In genomic region chr9:126838055-126838811, GRCh38 we compare ENCODE assay signal across 22 cellular contexts. TPM values are rescaled to one million over a fixed set of nuclear protein-coding genes. Genes with fewer than 3 reads are reported as not detected.
DNase-seq lines count a peak whose midpoint lies in the region; ATAC-seq and TF ChIP-seq lines count a peak whose summit lies in the region.
"Had no signal": no experiment of that assay in that cellular context is flagged by ENCODE, and none has a peak within 500 bp of the region (broad histone marks: within the 10 kb centered on the region; RNA-seq: fewer than 3 reads in every experiment).

No MANE protein-coding gene starts in this region.

- no peak overlapping the region for H3K4me3 Mint-ChIP-seq in activated CD8-positive, alpha-beta memory T cell treated with anti-CD3 and anti-CD28 coated beads, Interleukin-2, amount 10 ng/mL, durations not matched to agents 7 days and 5 days
- H3K4me3 Mint-ChIP-seq: activated CD4-positive, alpha-beta T cell treated with anti-CD3 and anti-CD28 coated beads, Interleukin-2, amount 10 ng/mL, durations not matched to agents 7 days and 5 days; neural crest cell had no signal

- intact Hi-C loops in dorsolateral prefrontal cortex (cut with DNase I), result no loop called here

- no peak for TF ChIP-seq CTCF in dorsolateral prefrontal cortex (IDR thresholded peaks at IDR 0.05 in 54 of 56, conservative IDR thresholded peaks at IDR 0.05 in 2 of 56; ENCODE audit: low read depth in 1 of 56, partially characterized antibody in 56 of 56)

- H3K36me3 Mint-ChIP-seq in activated CD8-positive, alpha-beta memory T cell treated with anti-CD3 and anti-CD28 coated beads, Interleukin-2, amount 10 ng/mL, durations not matched to agents 7 days and 5 days, result peaks cover 38% of the 10 kb centered on the region

- H3K4me3 ChIP-seq in dorsolateral prefrontal cortex, result peak overlapping the region in 2 of 59 donors; percentile 9 to 12
- H3K4me3 ChIP-seq: HAP-1 had no signal

- H3K27ac Mint-ChIP-seq in activated CD8-positive, alpha-beta memory T cell treated with anti-CD3 and anti-CD28 coated beads, Interleukin-2, amount 10 ng/mL, durations not matched to agents 7 days and 5 days, result peak overlapping the region; percentile 29

- CTCF ChIA-PET in activated CD8-positive, alpha-beta memory T cell treated with anti-CD3 and anti-CD28 coated beads, Interleukin-2, amount 10 ng/mL, durations not matched to agents 7 days and 5 days (lab: Charles Lee), result interaction anchor here (0.7 to 1.4 kb wide), 2 partner anchors 18 to 56 kb away, joined by 3 to 4 read pairs; no protein-coding TSS in a partner anchor

- DNase-seq in activated CD8-positive, alpha-beta memory T cell treated with anti-CD3 and anti-CD28 coated beads, Interleukin-2, amount 10 ng/mL, durations not matched to agents 7 days and 5 days, result no peak
- DNase-seq in activated CD8-positive, alpha-beta memory T cell treated with anti-CD3 and anti-CD28 coated beads for 24 hours, result no peak
- DNase-seq in dorsolateral prefrontal cortex (no peak), SK-N-DZ (ENCODE audit: low spot score) (no peak), SW 1271 (lab: John Stamatoyannopoulos, UW) (no peak)
- DNase-seq in stimulated activated naive CD8-positive, alpha-beta T cell treated with anti-CD3 and anti-CD28 coated beads, Interleukin-15, Interleukin-2, amounts not matched to agents 100 U/mL and 50 U/mL, for 24 hours, result no peak
- DNase-seq: activated CD4-positive, alpha-beta T cell treated with anti-CD3 and anti-CD28 coated beads, Interleukin-2, amount 10 ng/mL, durations not matched to agents 7 days and 5 days; activated naive CD4-positive, alpha-beta T cell treated with Interleukin-2 at 50 U/mL for 16 hours; central memory CD4-positive, alpha-beta T cell; DMS79 treated with DMSO at 0.1 percent for 48 hours; foreskin fibroblast; KG1; NCI-H146; NK-92 treated with Interleukin-12 subunit alpha and Interleukin-12 subunit beta, amount 100 ng/mL, for 24 hours; stimulated activated CD4-positive, alpha-beta T cell treated with anti-CD3 and anti-CD28 coated beads, Interleukin-2, amount 100 ng/mL, for 24 hours; stimulated activated naive CD4-positive, alpha-beta T cell; trophoblast cell had no signal

- H3K27me3 Mint-ChIP-seq in activated CD8-positive, alpha-beta memory T cell treated with anti-CD3 and anti-CD28 coated beads, Interleukin-2, amount 10 ng/mL, durations not matched to agents 7 days and 5 days, result no peaks in the 10 kb centered on the region
- H3K27me3 Mint-ChIP-seq: activated CD4-positive, alpha-beta T cell treated with anti-CD3 and anti-CD28 coated beads, Interleukin-2, amount 10 ng/mL, durations not matched to agents 7 days and 5 days had no signal

- peak overlapping the region in 46 of 59 donors; percentile 17 to 92 (median 56) for H3K27ac ChIP-seq in dorsolateral prefrontal cortex

- H3K27me3 ChIP-seq in dorsolateral prefrontal cortex, result no peaks in the 10 kb centered on the region

- no peaks in the 10 kb centered on the region for H3K9me3 Mint-ChIP-seq in activated CD8-positive, alpha-beta memory T cell treated with anti-CD3 and anti-CD28 coated beads, Interleukin-2, amount 10 ng/mL, durations not matched to agents 7 days and 5 days (ENCODE audit: low read depth)
- H3K9me3 Mint-ChIP-seq: activated CD4-positive, alpha-beta T cell treated with anti-CD3 and anti-CD28 coated beads, Interleukin-2, amount 10 ng/mL, durations not matched to agents 7 days and 5 days; neural crest cell had no signal

- no peak for ATAC-seq in activated CD8-positive, alpha-beta memory T cell treated with anti-CD3 and anti-CD28 coated beads, Interleukin-2, amount 10 ng/mL, durations not matched to agents 7 days and 5 days
- peak; percentile 12 for ATAC-seq in GM19023 (IDR thresholded peaks at IDR 0.05; ENCODE audit: unreplicated experiment)
- peak; percentile 26 for ATAC-seq in stimulated activated naive CD8-positive, alpha-beta T cell treated with anti-CD3 and anti-CD28 coated beads, Interleukin-15, Interleukin-2, amounts not matched to agents 100 U/mL and 50 U/mL, for 24 hours
- no peak for ATAC-seq in HG03196 (IDR thresholded peaks at IDR 0.05; ENCODE audit: unreplicated experiment)
- ATAC-seq: left lobe of liver had no signal

- H3K4me1 Mint-ChIP-seq in activated CD8-positive, alpha-beta memory T cell treated with anti-CD3 and anti-CD28 coated beads, Interleukin-2, amount 10 ng/mL, durations not matched to agents 7 days and 5 days, result peaks cover 47% of the 10 kb centered on the region

RNA-seq across cellular contexts. Expression of gene ZBTB34, which starts 22.2 kb away (rescaled TPM):
- 1 to 10 TPM; 7.4 to 7.5 TPM for total RNA-seq in activated CD8-positive, alpha-beta memory T cell treated with anti-CD3 and anti-CD28 coated beads, Interleukin-2, amount 10 ng/mL, durations not matched to agents 7 days and 5 days
- total RNA-seq in dorsolateral prefrontal cortex, result 10 to 100 TPM in 119 of 120 experiments, 1 to 10 TPM in 1; 9.1 to 17.6 (median 13.2) TPM
- polyA plus RNA-seq in SK-N-DZ (2014; cell fraction: cytosol; rRNA removed), result 8.3 and 8.8 TPM in 2 replicates
- 4.3 and 7.5 TPM in 2 replicates for polyA plus RNA-seq in SK-N-DZ (2014; cell fraction: nucleus; rRNA removed)

RNA-seq across cellular contexts. Expression of gene ZBTB43, which starts 33.4 kb away (rescaled TPM):
- total RNA-seq in activated CD8-positive, alpha-beta memory T cell treated with anti-CD3 and anti-CD28 coated beads, Interleukin-2, amount 10 ng/mL, durations not matched to agents 7 days and 5 days, result 10 to 100 TPM; 25.2 to 28.9 TPM
- 10 to 100 TPM; 18.2 to 56.1 (median 32.5) TPM for total RNA-seq in dorsolateral prefrontal cortex
- 6.3 and 7.6 TPM in 2 replicates for polyA plus RNA-seq in SK-N-DZ (2014; cell fraction: cytosol; rRNA removed)
- polyA plus RNA-seq in SK-N-DZ (2014; cell fraction: nucleus; rRNA removed), result 2.4 and 4.3 TPM in 2 replicates

Comparison
In these comparisons a context has a peak if more than half of its experiments do, and no peak if none do; other contexts are left out.
1. ATAC-seq: peak in GM19023 (single experiment) and stimulated activated naive CD8-positive, alpha-beta T cell treated with anti-CD3 and anti-CD28 coated beads, Interleukin-15, Interleukin-2, amounts not matched to agents 100 U/mL and 50 U/mL, for 24 hours (single experiment); none in activated CD8-positive, alpha-beta memory T cell treated with anti-CD3 and anti-CD28 coated beads, Interleukin-2, amount 10 ng/mL, durations not matched to agents 7 days and 5 days (single experiment) and HG03196 (single experiment).